In the genomic region with DNA sequence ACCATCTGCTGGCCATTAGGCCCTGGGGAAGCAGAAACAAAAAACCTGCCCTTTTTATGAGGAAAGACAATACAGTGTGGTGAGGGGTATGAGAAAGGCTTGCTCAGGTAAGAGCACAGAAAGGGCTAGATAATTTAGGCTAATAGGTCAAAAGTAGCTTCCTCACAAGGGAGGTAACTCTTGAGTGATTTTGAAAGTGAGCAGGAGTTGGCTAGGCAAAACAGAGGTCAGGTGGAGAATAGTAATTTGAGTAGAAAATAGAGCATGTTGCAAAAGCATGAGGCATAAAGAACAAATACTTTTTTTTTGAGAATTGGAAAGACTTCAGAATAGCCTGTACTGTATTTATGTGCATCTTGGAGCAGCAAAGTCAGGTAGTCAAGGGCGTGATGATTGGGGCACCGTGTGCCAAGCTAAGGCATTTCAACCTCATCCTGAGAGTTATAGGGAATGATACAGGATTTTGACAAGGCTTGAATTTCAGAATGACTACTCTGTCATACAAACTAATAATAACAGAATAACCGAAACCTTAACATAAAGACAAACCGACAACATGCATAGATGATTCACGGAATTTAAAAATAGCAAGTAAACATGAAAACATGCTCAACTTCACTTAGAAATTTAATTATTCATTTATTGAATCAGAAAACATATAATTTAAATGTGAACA, we compare ENCODE assay signal across 12 cellular contexts.
DNase-seq lines count a peak whose midpoint lies in the region; ATAC-seq and TF ChIP-seq lines count a peak whose summit lies in the region.
"Had no signal": no experiment of that assay in that cellular context is flagged by ENCODE, and none has a peak within 500 bp of the region (broad histone marks: within the 10 kb centered on the region; RNA-seq: fewer than 3 reads in every experiment).

No MANE protein-coding gene starts in this region.

- ATAC-seq in GM18909 (IDR thresholded peaks at IDR 0.05; ENCODE audit: poor library complexity, unreplicated experiment) (peak; percentile 88), GM21576 (IDR thresholded peaks at IDR 0.05; ENCODE audit: unreplicated experiment) (peak; percentile 90), HG03095 (IDR thresholded peaks at IDR 0.05; ENCODE audit: unreplicated experiment) (peak; percentile 89), gastrocnemius medialis (peak; percentile 55 to 57)

- H3K27me3 ChIP-seq in gastrocnemius medialis = no peaks in the 10 kb centered on the region

- H3K36me3 ChIP-seq in gastrocnemius medialis = no peaks in the 10 kb centered on the region

- H3K4me3 ChIP-seq in gastrocnemius medialis = no peak overlapping the region
- H3K4me3 ChIP-seq: skin epidermis had no signal

- DNase-seq in gastrocnemius medialis = no peak
- no peak for DNase-seq in kidney tubule cell (ENCODE audit: low spot score)
- DNase-seq in C1 segment of cervical spinal cord (lab: John Stamatoyannopoulos, UW) = no peak
- no peak for DNase-seq in GDM1 (lab: John Stamatoyannopoulos, UW)
- DNase-seq in NCI-H526 treated with DMSO at 0.1 percent for 48 hours (lab: John Stamatoyannopoulos, UW) = no peak
- DNase-seq: activated naive CD4-positive, alpha-beta T cell treated with anti-CD3 and anti-CD28 coated beads, Interleukin-2, amount 10 ng/mL, durations not matched to agents 7 days and 5 days; NCI-H1092; stimulated activated CD8-positive, alpha-beta memory T cell treated with anti-CD3 and anti-CD28 coated beads, Interleukin-4, amount 100 ng/mL, for 48 hours had no signal

- no peak for TF ChIP-seq POLR2A in gastrocnemius medialis (IDR thresholded peaks at IDR 0.05)

- H3K9me3 ChIP-seq in gastrocnemius medialis = no peaks in the 10 kb centered on the region

- intact Hi-C loops in gastrocnemius medialis (cut with DNase I; ENCODE audit: low total_unique reads) = no loop called here

- no peak for TF ChIP-seq CTCF in gastrocnemius medialis (IDR thresholded peaks at IDR 0.05 in 4 of 5, conservative IDR thresholded peaks at IDR 0.05 in 1 of 5)

- H3K4me1 ChIP-seq in gastrocnemius medialis = peaks cover 32 to 61% of the 10 kb centered on the region in 2 donors

- peak overlapping the region in 3 of 4 donors; percentile 32 to 62 (median 53) for H3K27ac ChIP-seq in gastrocnemius medialis
- H3K27ac ChIP-seq: skin epidermis had no signal

- in situ Hi-C loops in gastrocnemius medialis (cut with MboI; ENCODE audit: low sequenced_read_pairs in 4 of 4) = no loop called here
